1 cellular context compared by ENCODE assay signal in the genomic region with DNA sequence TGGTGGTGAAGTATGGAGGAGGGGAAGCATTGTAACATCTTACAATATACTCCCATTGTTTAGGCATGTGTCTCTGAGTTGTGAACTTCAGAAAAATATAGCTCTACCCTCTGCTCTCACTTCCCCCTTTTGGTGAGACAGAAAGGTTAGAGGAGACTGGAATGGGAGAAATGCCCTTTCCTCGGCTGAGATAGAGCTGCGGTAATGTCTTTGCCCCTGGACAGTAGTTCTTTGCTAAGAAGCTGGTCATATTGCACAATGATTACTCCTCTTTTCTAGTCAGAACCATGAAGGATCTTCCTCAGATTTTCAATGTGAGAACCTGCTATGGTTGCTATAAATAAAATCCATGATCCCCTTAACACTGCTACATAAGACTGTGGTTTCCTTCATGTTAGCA.
A peak's percentile ranks its signal among the peaks of the same experiment; 100 is the strongest.
TF ChIP-seq lines count a peak whose summit lies in the region.

No MANE protein-coding gene starts in this region.

TF ChIP-seq in GM12878, 131 proteins besides CTCF, POLR2A, EP300 and RAD21:
- TF ChIP-seq SPI1 (IDR thresholded peaks at IDR 0.05; ENCODE audit: borderline replicate concordance, insufficient read depth, low read depth, low read length): peak; percentile 49; the same call in 1 of the 2 replicates
- TF ChIP-seq, protein P1, sequence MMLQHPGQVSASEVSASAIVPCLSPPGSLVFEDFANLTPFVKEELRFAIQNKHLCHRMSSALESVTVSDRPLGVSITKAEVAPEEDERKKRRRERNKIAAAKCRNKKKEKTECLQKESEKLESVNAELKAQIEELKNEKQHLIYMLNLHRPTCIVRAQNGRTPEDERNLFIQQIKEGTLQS (IDR thresholded peaks at IDR 0.05; ENCODE audit: borderline replicate concordance, extremely low read depth, low read depth, low read length): no peak
